29 cellular contexts compared by ENCODE assay signal in genomic region chr7:1632916-1633785, GRCh38. TPM values are rescaled to one million over a fixed set of nuclear protein-coding genes. Genes with fewer than 3 reads are reported as not detected.
"Had no signal": no experiment of that assay in that cellular context is flagged by ENCODE, and none has a peak within 500 bp of the region (broad histone marks: within the 10 kb centered on the region; RNA-seq: fewer than 3 reads in every experiment).

No MANE protein-coding gene starts in this region.

- H3K9me3 ChIP-seq: pancreas, prostate gland had no signal

- H3K27me3 Mint-ChIP-seq: activated CD4-positive, alpha-beta T cell treated with anti-CD3 and anti-CD28 coated beads, Interleukin-2, amount 10 ng/mL, durations not matched to agents 24 days and 14 days had no signal

- H3K27ac Mint-ChIP-seq: activated CD4-positive, alpha-beta memory T cell treated with anti-CD3 and anti-CD28 coated beads, Interleukin-2, amount 10 ng/mL, durations not matched to agents 7 days and 5 days; activated CD4-positive, alpha-beta T cell treated with anti-CD3 and anti-CD28 coated beads, Interleukin-2, amount 10 ng/mL, durations not matched to agents 24 days and 14 days; activated naive CD4-positive, alpha-beta T cell treated with anti-CD3 and anti-CD28 coated beads, Interleukin-2, amount 10 ng/mL, durations not matched to agents 7 days and 5 days; activated T-cell treated with anti-CD3 and anti-CD28 coated beads, Interleukin-2, amount 50 U/mL, for 24 hours; dendritic cell treated with granulocyte-macrophage colony-stimulating factor and Interleukin-4, amounts not matched to agents 40 ng/mL and 50 ng/mL, for 4 days; endodermal cell; stimulated activated naive CD8-positive, alpha-beta T cell treated with anti-CD3 and anti-CD28 coated beads, Interleukin-15, Interleukin-2, amounts not matched to agents 100 ng/mL and 50 ng/mL, for 24 hours; T-helper 1 cell treated with Interleukin-12 subunit alpha and Interleukin-12 subunit beta and Interleukin-4 antibody, amounts not matched to agents 30 μg/mL and 1 μg/mL, for 36 hours; type B pancreatic cell had no signal

- DNase-seq: activated CD4-positive, alpha-beta memory T cell treated with anti-CD3 and anti-CD28 coated beads, Interleukin-2, amount 10 ng/mL, durations not matched to agents 7 days and 5 days; activated CD4-positive, alpha-beta T cell treated with anti-CD3 and anti-CD28 coated beads, Interleukin-2, amount 10 ng/mL, durations not matched to agents 24 days and 14 days; activated CD4-positive, CD25-positive, alpha-beta regulatory T cell treated with anti-CD3 and anti-CD28 coated beads, Interleukin-2, amount 50 U/mL, for 72 hours; activated CD8-positive, alpha-beta memory T cell treated with anti-CD3 and anti-CD28 coated beads, Interleukin-2, amount 50 U/mL, for 48 hours; activated gamma-delta T cell; activated naive CD4-positive, alpha-beta T cell treated with anti-CD3 and anti-CD28 coated beads, Interleukin-2, amount 10 ng/mL, durations not matched to agents 7 days and 5 days; activated T-cell treated with anti-CD3 and anti-CD28 coated beads, Interleukin-2, amount 50 U/mL, for 24 hours; amniotic stem cell; central memory CD4-positive, alpha-beta T cell; endodermal cell; foreskin keratinocyte; mesendoderm; retina; stimulated activated CD4-positive, alpha-beta T cell treated with anti-CD3 and anti-CD28 coated beads, Interleukin-12 subunit alpha, Interleukin-12 subunit beta, amount 100 ng/mL, for 4 hours; stimulated activated CD4-positive, alpha-beta T cell treated with anti-CD3 and anti-CD28 coated beads, Interleukin-4, amount 100 ng/mL, for 1 hour; T-helper 9 cell had no signal

- H3K36me3 ChIP-seq: breast epithelium, left lung, pancreas, prostate gland, vagina had no signal

- H3K4me3 ChIP-seq: breast epithelium, left lung, lung, pancreas, prostate gland, skin epidermis, vagina had no signal

- H3K36me3 Mint-ChIP-seq: type B pancreatic cell had no signal

- H3K4me1 ChIP-seq: breast epithelium, left lung, pancreas, prostate gland, vagina had no signal

- H3K27ac ChIP-seq: breast epithelium, foreskin keratinocyte, left lung, pancreas, prostate gland, skin epidermis, vagina, VCaP had no signal

- H3K4me1 Mint-ChIP-seq: activated CD4-positive, alpha-beta memory T cell treated with anti-CD3 and anti-CD28 coated beads, Interleukin-2, amount 10 ng/mL, durations not matched to agents 7 days and 5 days; activated naive CD4-positive, alpha-beta T cell treated with anti-CD3 and anti-CD28 coated beads, Interleukin-2, amount 10 ng/mL, durations not matched to agents 7 days and 5 days; endodermal cell; nephron had no signal

- H3K4me3 Mint-ChIP-seq: activated CD4-positive, alpha-beta memory T cell treated with anti-CD3 and anti-CD28 coated beads, Interleukin-2, amount 10 ng/mL, durations not matched to agents 7 days and 5 days; activated CD4-positive, alpha-beta T cell treated with anti-CD3 and anti-CD28 coated beads, Interleukin-2, amount 10 ng/mL, durations not matched to agents 24 days and 14 days; activated naive CD4-positive, alpha-beta T cell treated with anti-CD3 and anti-CD28 coated beads, Interleukin-2, amount 10 ng/mL, durations not matched to agents 7 days and 5 days; activated T-cell treated with anti-CD3 and anti-CD28 coated beads, Interleukin-2, amount 50 U/mL, for 24 hours; dendritic cell treated with granulocyte-macrophage colony-stimulating factor and Interleukin-4, amounts not matched to agents 40 ng/mL and 50 ng/mL, for 4 days; endodermal cell; nephron; stimulated activated naive CD8-positive, alpha-beta T cell treated with anti-CD3 and anti-CD28 coated beads, Interleukin-15, Interleukin-2, amounts not matched to agents 100 ng/mL and 50 ng/mL, for 24 hours; T-helper 1 cell treated with Interleukin-12 subunit alpha and Interleukin-12 subunit beta and Interleukin-4 antibody, amounts not matched to agents 30 μg/mL and 1 μg/mL, for 36 hours; type B pancreatic cell had no signal

- H3K27me3 ChIP-seq: pancreas, vagina had no signal

RNA-seq across cellular contexts. Expression of gene ELFN1, which starts 36.9 kb away (rescaled TPM):
- total RNA-seq: activated CD4-positive, alpha-beta T cell treated with anti-CD3 and anti-CD28 coated beads, Interleukin-2, amount 10 ng/mL, durations not matched to agents 24 days and 14 days; foreskin keratinocyte had no signal
